18 cellular contexts compared by ENCODE assay signal in genomic region chr12:109455706-109456105, GRCh38.
"Had no signal": no experiment of that assay in that cellular context is flagged by ENCODE, and none has a peak within 500 bp of the region (broad histone marks: within the 10 kb centered on the region; RNA-seq: fewer than 3 reads in every experiment).

No MANE protein-coding gene starts in this region.

- DNase-seq: activated CD4-positive, alpha-beta T cell treated with anti-CD3 and anti-CD28 coated beads for 1 hour; activated CD4-positive, alpha-beta T cell treated with anti-CD3 and anti-CD28 coated beads, Interleukin-2, amount 50 U/mL, for 48 hours; activated CD8-positive, alpha-beta memory T cell treated with anti-CD3 and anti-CD28 coated beads, Interleukin-2, amount 10 ng/mL, durations not matched to agents 7 days and 5 days; activated gamma-delta T cell; activated T-cell treated with anti-CD3 and anti-CD28 coated beads, Interleukin-2, amount 50 U/mL, for 24 hours; amygdala; left cardiac atrium; occipital lobe; psoas muscle; stimulated activated CD4-positive, alpha-beta T cell treated with anti-CD3 and anti-CD28 coated beads, Interleukin-2, amount 100 ng/mL, for 24 hours; stimulated activated naive CD4-positive, alpha-beta T cell treated with Interleukin-2 at 50 U/mL for 16 hours; T-helper 9 cell had no signal

- H3K27me3 Mint-ChIP-seq: activated CD8-positive, alpha-beta memory T cell treated with anti-CD3 and anti-CD28 coated beads, Interleukin-2, amount 10 ng/mL, durations not matched to agents 7 days and 5 days; activated naive CD8-positive, alpha-beta T cell; activated T-cell treated with anti-CD3 and anti-CD28 coated beads, Interleukin-2, amount 50 U/mL, for 24 hours; natural killer cell treated with Interleukin-12 subunit alpha and Interleukin-12 subunit beta and Interleukin-15 and Interleukin-18, amount 100 ng/mL, for 72 hours had no signal

- FAIRE-seq: frontal cortex had no signal

- H3K4me3 Mint-ChIP-seq: activated CD8-positive, alpha-beta memory T cell treated with anti-CD3 and anti-CD28 coated beads, Interleukin-2, amount 10 ng/mL, durations not matched to agents 7 days and 5 days; activated naive CD8-positive, alpha-beta T cell; activated T-cell treated with anti-CD3 and anti-CD28 coated beads, Interleukin-2, amount 50 U/mL, for 24 hours; natural killer cell treated with Interleukin-12 subunit alpha and Interleukin-12 subunit beta and Interleukin-15 and Interleukin-18, amount 100 ng/mL, for 72 hours had no signal

- H3K4me3 ChIP-seq: hepatocyte, lung, psoas muscle, suprapubic skin had no signal

- H3K4me2 ChIP-seq: hepatocyte had no signal

- H3K27me3 ChIP-seq: hepatocyte, suprapubic skin had no signal

- H3K27ac Mint-ChIP-seq: activated CD8-positive, alpha-beta memory T cell treated with anti-CD3 and anti-CD28 coated beads, Interleukin-2, amount 10 ng/mL, durations not matched to agents 7 days and 5 days; activated naive CD8-positive, alpha-beta T cell; activated T-cell treated with anti-CD3 and anti-CD28 coated beads, Interleukin-2, amount 50 U/mL, for 24 hours; natural killer cell treated with Interleukin-12 subunit alpha and Interleukin-12 subunit beta and Interleukin-15 and Interleukin-18, amount 100 ng/mL, for 72 hours had no signal

- H2AFZ ChIP-seq: hepatocyte had no signal

- H3K9me3 ChIP-seq: psoas muscle, suprapubic skin had no signal

- H3K27ac ChIP-seq: hepatocyte, psoas muscle, suprapubic skin had no signal

- H3K9me3 Mint-ChIP-seq: activated T-cell treated with anti-CD3 and anti-CD28 coated beads, Interleukin-2, amount 50 U/mL, for 24 hours; natural killer cell treated with Interleukin-12 subunit alpha and Interleukin-12 subunit beta and Interleukin-15 and Interleukin-18, amount 100 ng/mL, for 72 hours had no signal
